In the genomic region with DNA sequence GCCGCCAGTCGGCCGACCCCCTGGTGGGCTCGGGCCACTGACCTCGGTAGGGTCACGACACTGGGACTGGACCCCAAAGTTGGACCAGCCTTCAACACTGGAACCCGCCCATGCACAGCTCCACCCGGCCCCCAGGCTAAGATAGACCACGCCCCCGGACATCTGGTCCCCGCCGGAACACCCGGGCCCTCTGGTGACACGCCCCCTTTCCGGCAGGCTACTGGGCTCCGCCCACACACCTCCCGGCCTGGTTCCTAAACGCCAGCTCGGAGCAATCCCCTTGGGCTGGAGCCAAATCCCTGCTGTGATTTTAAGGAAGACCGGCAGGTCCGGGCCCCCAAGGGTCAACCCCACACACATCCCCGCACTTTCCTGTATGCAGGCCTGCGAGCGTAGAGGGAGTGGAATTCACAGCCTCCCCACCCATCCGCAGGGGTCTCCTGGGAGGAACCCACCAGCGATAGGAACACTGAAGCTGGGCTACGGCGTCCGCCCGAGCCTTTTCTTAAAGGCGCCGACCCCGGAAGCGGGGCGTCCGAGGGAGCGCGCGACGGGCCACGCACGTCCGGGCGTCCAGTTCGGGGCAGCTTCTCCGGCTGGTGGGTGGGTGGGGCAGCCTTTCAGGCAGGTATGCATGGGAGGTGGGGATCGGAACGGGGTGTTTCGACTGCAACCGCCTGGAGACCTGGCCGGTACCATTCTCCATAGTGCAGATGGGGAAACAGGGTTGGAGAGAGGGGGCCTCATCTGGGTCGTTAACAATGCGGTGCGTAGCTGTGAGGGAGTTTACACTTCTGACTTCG, we compare ENCODE assay signal across 8 cellular contexts. TPM values are rescaled to one million over a fixed set of nuclear protein-coding genes. Genes with fewer than 3 reads are reported as not detected.
DNase-seq lines count a peak whose midpoint lies in the region; ATAC-seq and FAIRE-seq lines count a peak whose summit lies in the region.

A gene with protein sequence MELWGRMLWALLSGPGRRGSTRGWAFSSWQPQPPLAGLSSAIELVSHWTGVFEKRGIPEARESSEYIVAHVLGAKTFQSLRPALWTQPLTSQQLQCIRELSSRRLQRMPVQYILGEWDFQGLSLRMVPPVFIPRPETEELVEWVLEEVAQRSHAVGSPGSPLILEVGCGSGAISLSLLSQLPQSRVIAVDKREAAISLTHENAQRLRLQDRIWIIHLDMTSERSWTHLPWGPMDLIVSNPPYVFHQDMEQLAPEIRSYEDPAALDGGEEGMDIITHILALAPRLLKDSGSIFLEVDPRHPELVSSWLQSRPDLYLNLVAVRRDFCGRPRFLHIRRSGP (plus strand): TSS at position 576 of the 803 bp plus-strand sequence. CDS start 1,583 bp downstream, outside the sequence.

- peak; percentile 90 for DNase-seq in DMS53 (lab: John Stamatoyannopoulos, UW)
- DNase-seq in KBM-7 = peak; percentile 95
- peak; percentile 79 for DNase-seq in RCC 7860 (ENCODE audit: low spot score)
- DNase-seq in activated T-cell treated with anti-CD3 and anti-CD28 coated beads, Interleukin-2, amount 50 U/mL, for 72 hours = peak; percentile 99
- peak; percentile 89 to 90 for DNase-seq in stimulated activated CD8-positive, alpha-beta memory T cell treated with anti-CD3 and anti-CD28 coated beads, Interleukin-7, amount 100 ng/mL, for 4 hours (ENCODE audit: low read depth in 2 of 2)

- H3K27ac ChIP-seq in muscle layer of duodenum (ENCODE audit: low read length) = peak within 1 kb of the TSS; percentile 92

- H3K4me1 ChIP-seq in muscle layer of duodenum (ENCODE audit: control insufficient read depth in 1 of 2, insufficient read depth in 2 of 2, low read length in 2 of 2) = peaks cover 13 to 41% of the 10 kb centered on the region in 2 donors

- H3K4me3 Mint-ChIP-seq in activated T-cell treated with anti-CD3 and anti-CD28 coated beads, Interleukin-2, amount 50 U/mL, for 72 hours = peak within 1 kb of the TSS; percentile 95 to 96

- peaks cover 2 to 8% of the 10 kb centered on the region in 2 donors for H3K36me3 ChIP-seq in muscle layer of duodenum (ENCODE audit: control insufficient read depth in 1 of 2, insufficient read depth in 2 of 2, low read length in 2 of 2)

- H3K4me3 ChIP-seq in muscle layer of duodenum (ENCODE audit: low read depth in 1 of 2, low read length in 2 of 2) = peak within 1 kb of the TSS; percentile 87 to 93

- H3K27ac Mint-ChIP-seq in activated T-cell treated with anti-CD3 and anti-CD28 coated beads, Interleukin-2, amount 50 U/mL, for 72 hours = peak within 1 kb of the TSS; percentile 92

- in situ Hi-C loops in KBM-7 (cut with MboI; ENCODE audit: low pct_unique_long_range_greater_than_20kb, low sequenced_read_pairs) = no loop called here

- H3K4me1 Mint-ChIP-seq in activated T-cell treated with anti-CD3 and anti-CD28 coated beads, Interleukin-2, amount 50 U/mL, for 72 hours (ENCODE audit: low read depth) = peaks cover 69% of the 10 kb centered on the region

- ATAC-seq in GM21717 (IDR thresholded peaks at IDR 0.05; ENCODE audit: unreplicated experiment) (peak; percentile 64), esophagus mucosa (peak; percentile 87)
- ATAC-seq in activated T-cell treated with anti-CD3 and anti-CD28 coated beads, Interleukin-2, amount 50 U/mL, for 72 hours (replicated peaks in 1 of 2) = peak; percentile 45 to 47

- peaks cover 4 to 6% of the 10 kb centered on the region in 2 donors for H3K36me3 Mint-ChIP-seq in activated T-cell treated with anti-CD3 and anti-CD28 coated beads, Interleukin-2, amount 50 U/mL, for 72 hours (ENCODE audit: insufficient read depth in 2 of 2)

- no peaks in the 10 kb centered on the region for H3K9me3 ChIP-seq in muscle layer of duodenum (ENCODE audit: control insufficient read depth in 1 of 2, low read length in 2 of 2)

- FAIRE-seq in RCC 7860 (lab: Jason Lieb, UNC) = peak; percentile 61

- H3K27me3 Mint-ChIP-seq in activated T-cell treated with anti-CD3 and anti-CD28 coated beads, Interleukin-2, amount 50 U/mL, for 72 hours (ENCODE audit: low read depth) = no peaks in the 10 kb centered on the region

- no peaks in the 10 kb centered on the region for H3K9me3 Mint-ChIP-seq in activated T-cell treated with anti-CD3 and anti-CD28 coated beads, Interleukin-2, amount 50 U/mL, for 72 hours

- no peaks in the 10 kb centered on the region for H3K27me3 ChIP-seq in muscle layer of duodenum (ENCODE audit: low read depth, low read length)

RNA-seq across cellular contexts. Expression of the gene that starts here (rescaled TPM):
- total RNA-seq in activated T-cell treated with anti-CD3 and anti-CD28 coated beads, Interleukin-2, amount 50 U/mL, for 72 hours = 10 to 100 TPM; 54.5 to 64.6 TPM
- 11.0 TPM for total RNA-seq in esophagus mucosa

Comparison
In these comparisons a context has a peak if more than half of its experiments do, and no peak if none do; other contexts are left out.
1. Peak in every context shown above with its lines: DNase-seq, ATAC-seq, H3K4me3 ChIP-seq and H3K27ac ChIP-seq.